10 cellular contexts compared by ENCODE assay signal in genomic region chr7:90246184-90246583, GRCh38. TPM values are rescaled to one million over a fixed set of nuclear protein-coding genes. Genes with fewer than 3 reads are reported as not detected.
DNase-seq lines count a peak whose midpoint lies in the region; ATAC-seq and TF ChIP-seq lines count a peak whose summit lies in the region.
"Had no signal": no experiment of that assay in that cellular context is flagged by ENCODE, and none has a peak within 500 bp of the region (broad histone marks: within the 10 kb centered on the region; RNA-seq: fewer than 3 reads in every experiment).

No MANE protein-coding gene starts in this region.

- H3K4me3 ChIP-seq in iPS-18c (ENCODE audit: insufficient read depth, low read depth, low read length) (peak overlapping the region; percentile 95; the same call in 1 of the 2 replicates), gastrocnemius medialis (peak overlapping the region in 3 of 4 donors; percentile 89 to 97 (median 96))

- peaks cover 26% of the 10 kb centered on the region for H3K27me3 Mint-ChIP-seq in activated naive CD8-positive, alpha-beta T cell

- no peak overlapping the region for H3K27ac ChIP-seq in gastrocnemius medialis
- H3K27ac ChIP-seq: pancreas had no signal

- H3K4me1 Mint-ChIP-seq in activated naive CD8-positive, alpha-beta T cell (ENCODE audit: low read depth), result peaks cover 13% of the 10 kb centered on the region

- in situ Hi-C loops in gastrocnemius medialis (cut with MboI; ENCODE audit: low sequenced_read_pairs in 4 of 4), result loop anchor here in 1 of 4 donors (10.0 kb wide), 1 partner anchor 159 kb away; the partner anchor contains the start of gene CLDN12

- H3K36me3 ChIP-seq in gastrocnemius medialis, result no peaks in the 10 kb centered on the region
- H3K36me3 ChIP-seq: pancreas had no signal

- H3K4me3 Mint-ChIP-seq in activated naive CD8-positive, alpha-beta T cell, result peak overlapping the region; percentile 95

- no peak for TF ChIP-seq CTCF in gastrocnemius medialis (IDR thresholded peaks at IDR 0.05 in 4 of 5, conservative IDR thresholded peaks at IDR 0.05 in 1 of 5)

- TF ChIP-seq POLR2A in gastrocnemius medialis (IDR thresholded peaks at IDR 0.05), result no peak

- no peaks in the 10 kb centered on the region for H3K36me3 Mint-ChIP-seq in activated naive CD8-positive, alpha-beta T cell

- peaks cover 6 to 19% of the 10 kb centered on the region in 2 donors for H3K4me1 ChIP-seq in gastrocnemius medialis

- DNase-seq in HCEC 1CT, result peak; percentile 25
- no peak for DNase-seq in gastrocnemius medialis
- DNase-seq in MV-4-11 (lab: John Stamatoyannopoulos, UW), result no peak
- DNase-seq in activated gamma-delta T cell (lab: John Stamatoyannopoulos, UW), result no peak
- no peak for DNase-seq in NOMO-1 treated with dmso at 0.1 percent for 144 hours (lab: John Stamatoyannopoulos, UW; ENCODE audit: unreplicated experiment)
- DNase-seq: KG1 had no signal

- no peaks in the 10 kb centered on the region for H3K9me3 Mint-ChIP-seq in activated naive CD8-positive, alpha-beta T cell (ENCODE audit: low read depth)

- H3K27ac Mint-ChIP-seq in activated naive CD8-positive, alpha-beta T cell, result no peak overlapping the region

- ATAC-seq in gastrocnemius medialis (no peak), HG02884 (IDR thresholded peaks at IDR 0.05; ENCODE audit: unreplicated experiment) (no peak)

- no peaks in the 10 kb centered on the region for H3K9me3 ChIP-seq in iPS-18c (ENCODE audit: control insufficient read depth, insufficient read depth, low read length)
- no peaks in the 10 kb centered on the region for H3K9me3 ChIP-seq in gastrocnemius medialis
- H3K9me3 ChIP-seq: pancreas had no signal

- no peaks in the 10 kb centered on the region for H3K27me3 ChIP-seq in gastrocnemius medialis
- H3K27me3 ChIP-seq: pancreas had no signal

- intact Hi-C loops in gastrocnemius medialis (cut with DNase I; ENCODE audit: low total_unique reads), result loop anchor here (5.0 kb wide), 2 partner anchors 101 to 156 kb away; partner anchors contain the start of genes CLDN12 and GTPBP10

RNA-seq across cellular contexts. Expression of gene CFAP69, which starts 1.2 kb away (rescaled TPM):
- 1 to 10 TPM in 2 of 4 donors, under 1 TPM in 1, not detected in 1; 0.62 to 4.9 (median 1.6) TPM for total RNA-seq in gastrocnemius medialis

RNA-seq across cellular contexts. Expression of gene STEAP2, which starts 34.6 kb away (rescaled TPM):
- 1 to 10 TPM in 2 of 4 donors, under 1 TPM in 2; 0.20 to 3.5 (median 1.2) TPM for total RNA-seq in gastrocnemius medialis
